ENCODE assay signal across 8 cellular contexts in genomic region chr3:183766745-183767606, GRCh38. TPM values are rescaled to one million over a fixed set of nuclear protein-coding genes. Genes with fewer than 3 reads are reported as not detected.
A peak's percentile ranks its signal among the peaks of the same experiment; 100 is the strongest.
DNase-seq lines count a peak whose midpoint lies in the region; ATAC-seq and TF ChIP-seq lines count a peak whose summit lies in the region.

No MANE protein-coding gene starts in this region.

- CTCF ChIA-PET in CD4-positive, alpha-beta memory T cell (lab: Charles Lee; ENCODE audit: partially characterized antibody) = interaction anchor here (0.7 to 8.4 kb wide), 48 partner anchors 8 to 654 kb away, joined by 3 to 153 read pairs (median 4); partner anchors contain the start of genes B3GNT5, PARL and YEATS2

- ATAC-seq in GM21360 (IDR thresholded peaks at IDR 0.05; ENCODE audit: unreplicated experiment) (peak; percentile 77), RWPE2 (ENCODE audit: low read depth) (peak; percentile 83), omental fat pad (ENCODE audit: low FRiP score) (peak; percentile 81)

- H3K27ac Mint-ChIP-seq in CD4-positive, alpha-beta memory T cell = peak overlapping the region in 4 of 7 donors; percentile 10 to 72 (median 53)
- H3K27ac Mint-ChIP-seq in activated T-helper 2 cell treated with anti-CD3 and anti-CD28 coated beads, Interferon-gamma antibody, Interleukin-2, Interleukin-4, amounts not matched to agents 10 μg/mL and 5 μg/mL and 100 μg/mL, durations not matched to agents 14 hours and 24 hours and 36 hours = peak overlapping the region; percentile 7

- H3K4me3 ChIP-seq in CD4-positive, alpha-beta memory T cell (ENCODE audit: low read length in 2 of 2) = no peak overlapping the region
- no peak overlapping the region for H3K4me3 ChIP-seq in RWPE2 (ENCODE audit: severe bottlenecking)
- H3K4me3 ChIP-seq in thyroid gland (replicated peaks in 1 of 3) = no peak overlapping the region

- POLR2A ChIA-PET in CD4-positive, alpha-beta memory T cell (lab: Charles Lee; ENCODE audit: partially characterized antibody) = interaction anchor here (0.6 kb wide), 1 partner anchor 794 kb away, joined by 4 read pairs; no protein-coding TSS in a partner anchor

- peak; percentile 82 for TF ChIP-seq CTCF in LNCAP (IDR thresholded peaks at IDR 0.05)
- TF ChIP-seq CTCF in RWPE2 (IDR thresholded peaks at IDR 0.05; ENCODE audit: poor library complexity, severe bottlenecking) = peak; percentile 85
- TF ChIP-seq CTCF in omental fat pad (IDR thresholded peaks at IDR 0.05) = peak in 1 of 3 donors; percentile 9
- peak; percentile 44 to 87 (median 74) for TF ChIP-seq CTCF in thyroid gland (IDR thresholded peaks at IDR 0.05)

- no peaks in the 10 kb centered on the region for H3K27me3 ChIP-seq in CD4-positive, alpha-beta memory T cell (ENCODE audit: insufficient read depth, low read length)
- H3K27me3 ChIP-seq in RWPE2 (ENCODE audit: insufficient read depth, poor library complexity, severe bottlenecking) (no peaks in the 10 kb centered on the region), thyroid gland (no peaks in the 10 kb centered on the region)

- H3K9me3 ChIP-seq in CD4-positive, alpha-beta memory T cell (ENCODE audit: control insufficient read depth in 1 of 2, low read length in 2 of 2) = no peaks in the 10 kb centered on the region
- H3K9me3 ChIP-seq in RWPE2 (ENCODE audit: severe bottlenecking) (no peaks in the 10 kb centered on the region), thyroid gland (no peaks in the 10 kb centered on the region)

- H3K9me3 Mint-ChIP-seq in CD4-positive, alpha-beta memory T cell = peaks cover 0 to 1% (median 0%) of the 10 kb centered on the region in 8 donors
- no peaks in the 10 kb centered on the region for H3K9me3 Mint-ChIP-seq in activated T-helper 2 cell treated with anti-CD3 and anti-CD28 coated beads, Interferon-gamma antibody, Interleukin-2, Interleukin-4, amounts not matched to agents 10 μg/mL and 5 μg/mL and 100 μg/mL, durations not matched to agents 14 hours and 24 hours and 36 hours

- no peaks in the 10 kb centered on the region for H3K27me3 Mint-ChIP-seq in CD4-positive, alpha-beta memory T cell
- no peaks in the 10 kb centered on the region for H3K27me3 Mint-ChIP-seq in activated T-helper 2 cell treated with anti-CD3 and anti-CD28 coated beads, Interferon-gamma antibody, Interleukin-2, Interleukin-4, amounts not matched to agents 10 μg/mL and 5 μg/mL and 100 μg/mL, durations not matched to agents 14 hours and 24 hours and 36 hours (ENCODE audit: low read depth)

- H3K4me3 Mint-ChIP-seq in CD4-positive, alpha-beta memory T cell = no peak overlapping the region
- no peak overlapping the region for H3K4me3 Mint-ChIP-seq in activated T-helper 2 cell treated with anti-CD3 and anti-CD28 coated beads, Interferon-gamma antibody, Interleukin-2, Interleukin-4, amounts not matched to agents 10 μg/mL and 5 μg/mL and 100 μg/mL, durations not matched to agents 14 hours and 24 hours and 36 hours (ENCODE audit: low read depth)

- TF ChIP-seq POLR2A in thyroid gland (IDR thresholded peaks at IDR 0.05) = no peak

- H3K4me1 ChIP-seq in CD4-positive, alpha-beta memory T cell (ENCODE audit: insufficient read depth, low read length) = no peaks in the 10 kb centered on the region
- H3K4me1 ChIP-seq in RWPE2 (ENCODE audit: insufficient read depth, poor library complexity, severe bottlenecking) (peaks cover 9% of the 10 kb centered on the region), thyroid gland (peaks cover 43 to 46% of the 10 kb centered on the region in 2 donors)

- WGBS in thyroid gland, 2 donors = 74 to 76% methylated on average over 9 of the region's 9 CpGs

- peaks cover 5 to 16% (median 10%) of the 10 kb centered on the region in 4 donors for H3K4me1 Mint-ChIP-seq in CD4-positive, alpha-beta memory T cell
- peaks cover 6% of the 10 kb centered on the region for H3K4me1 Mint-ChIP-seq in activated T-helper 2 cell treated with anti-CD3 and anti-CD28 coated beads, Interferon-gamma antibody, Interleukin-2, Interleukin-4, amounts not matched to agents 10 μg/mL and 5 μg/mL and 100 μg/mL, durations not matched to agents 14 hours and 24 hours and 36 hours (ENCODE audit: low read depth)

- peaks cover 10 to 33% of the 10 kb centered on the region in 2 donors for H3K36me3 Mint-ChIP-seq in CD4-positive, alpha-beta memory T cell
- H3K36me3 Mint-ChIP-seq in activated T-helper 2 cell treated with anti-CD3 and anti-CD28 coated beads, Interferon-gamma antibody, Interleukin-2, Interleukin-4, amounts not matched to agents 10 μg/mL and 5 μg/mL and 100 μg/mL, durations not matched to agents 14 hours and 24 hours and 36 hours (ENCODE audit: low read depth) = peaks cover 41% of the 10 kb centered on the region

- peaks cover 18% of the 10 kb centered on the region for H3K36me3 ChIP-seq in CD4-positive, alpha-beta memory T cell (ENCODE audit: insufficient read depth, low read length)
- peaks cover 70% of the 10 kb centered on the region for H3K36me3 ChIP-seq in RWPE2 (ENCODE audit: low read depth)
- peaks cover 6 to 13% of the 10 kb centered on the region in 2 donors for H3K36me3 ChIP-seq in thyroid gland

- no peak overlapping the region for H3K27ac ChIP-seq in CD4-positive, alpha-beta memory T cell (ENCODE audit: low read depth, low read length)
- H3K27ac ChIP-seq in RWPE2 (ENCODE audit: poor library complexity, severe bottlenecking) (peak overlapping the region; percentile 62), thyroid gland (peak overlapping the region; percentile 92 to 97 (median 93))

- intact Hi-C loops in CD4-positive, alpha-beta memory T cell (cut with micrococcal nuclease) = loop anchor here (1.0 to 2.0 kb wide), 4 partner anchors 175 to 645 kb away; no protein-coding TSS in a partner anchor
- intact Hi-C loops in activated T-helper 2 cell treated with anti-CD3 and anti-CD28 coated beads, Interferon-gamma antibody, Interleukin-2, Interleukin-4, amounts not matched to agents 10 μg/mL and 5 μg/mL and 100 μg/mL, durations not matched to agents 14 hours and 24 hours and 36 hours (cut with micrococcal nuclease) = loop anchor here (1.0 to 5.0 kb wide), 3 partner anchors 215 to 380 kb away; no protein-coding TSS in a partner anchor
- intact Hi-C loops in thyroid gland (cut with DNase I) = loop anchor here (5.0 kb wide), 1 partner anchor 295 kb away; no protein-coding TSS in a partner anchor

- DNase-seq in CD4-positive, alpha-beta memory T cell = peak; percentile 65 to 71 (median 68)
- DNase-seq in RWPE2 (ENCODE audit: low spot score) (peak; percentile 59), foreskin melanocyte (peak; percentile 49), omental fat pad (ENCODE audit: low spot score) (peak; percentile 44), thyroid gland (peak; percentile 81 to 87)
- peak; percentile 63 for DNase-seq in activated T-helper 2 cell treated with anti-CD3 and anti-CD28 coated beads, Interferon-gamma antibody, Interleukin-2, Interleukin-4, amounts not matched to agents 10 μg/mL and 5 μg/mL and 100 μg/mL, durations not matched to agents 14 hours and 24 hours and 36 hours (ENCODE audit: low spot score)

RNA-seq across cellular contexts. Expression of gene MAP6D1, which starts 58.4 kb away (rescaled TPM):
- total RNA-seq in CD4-positive, alpha-beta memory T cell = 1 to 10 TPM; 1.0 to 3.1 TPM
- polyA plus RNA-seq in CD4-positive, alpha-beta memory T cell = under 1 TPM in 1 of 2 donors, not detected in 1; 0.31 TPM
- total RNA-seq in activated T-helper 2 cell treated with anti-CD3 and anti-CD28 coated beads, Interferon-gamma antibody, Interleukin-2, Interleukin-4, amounts not matched to agents 10 μg/mL and 5 μg/mL and 100 μg/mL, durations not matched to agents 14 hours and 24 hours and 36 hours = 1.1 and 2.9 TPM in 2 replicates
- 1 to 10 TPM in 3 of 4 donors, not detected in 1; 1.8 to 2.8 (median 2.4) TPM for total RNA-seq in omental fat pad
- total RNA-seq in thyroid gland = 1 to 10 TPM in 3 of 4 donors, not detected in 1; 3.0 to 4.9 (median 3.0) TPM
